ENCODE assay signal across 26 cellular contexts in the genomic region with DNA sequence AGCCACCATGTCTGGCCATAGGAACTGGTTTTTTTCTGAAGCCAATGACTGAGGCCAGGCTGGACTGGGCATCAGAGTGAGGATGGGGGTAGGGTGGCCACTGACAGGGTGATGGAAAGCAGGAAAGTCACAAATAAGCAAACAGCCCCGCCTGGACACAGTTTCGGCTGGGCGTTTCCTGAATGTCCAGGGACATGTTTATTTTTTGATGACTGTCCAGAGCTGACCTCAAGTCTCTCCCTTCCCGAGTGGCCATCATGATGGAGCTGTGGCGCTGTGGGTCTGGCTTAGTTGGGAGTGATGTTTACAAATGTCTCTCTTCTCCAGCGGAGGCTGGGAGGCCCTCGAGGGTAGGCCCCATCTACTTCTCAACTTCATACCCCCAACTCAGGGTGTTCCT. TPM values are rescaled to one million over a fixed set of nuclear protein-coding genes. Genes with fewer than 3 reads are reported as not detected.
DNase-seq lines count a peak whose midpoint lies in the region; ATAC-seq, FAIRE-seq and TF ChIP-seq lines count a peak whose summit lies in the region.
"Had no signal": no experiment of that assay in that cellular context is flagged by ENCODE, and none has a peak within 500 bp of the region (broad histone marks: within the 10 kb centered on the region; RNA-seq: fewer than 3 reads in every experiment).

No MANE protein-coding gene starts in this region.

- H3K4me1 ChIP-seq in PC-3 (ENCODE audit: insufficient read depth, low read length) (peaks cover 11% of the 10 kb centered on the region), pancreas (no peaks in the 10 kb centered on the region)
- H3K4me1 ChIP-seq: BE2C, gastrocnemius medialis, psoas muscle had no signal

- DNase-seq in EH (ENCODE audit: low read depth) (peak; percentile 41), PC-3 (peak; percentile 81), kidney tubule cell (ENCODE audit: low spot score) (peak; percentile 22), pancreas (peak in 1 of 6 donors; percentile 36), T-cell (no peak)
- no peak for DNase-seq in stimulated activated CD4-positive, alpha-beta T cell treated with anti-CD3 and anti-CD28 coated beads, Interleukin-2, amount 100 ng/mL, for 48 hours
- DNase-seq: activated CD4-positive, alpha-beta memory T cell treated with anti-CD3 and anti-CD28 coated beads, Interleukin-2, amount 10 ng/mL, durations not matched to agents 7 days and 5 days; activated gamma-delta T cell treated with Interleukin-2 at 50 U/mL for 16 hours; activated T-cell treated with anti-CD3 and anti-CD28 coated beads for 4 hours; BE2C; brain microvascular endothelial cell; effector memory CD8-positive, alpha-beta T cell; gastrocnemius medialis; MM.1S; NCI-H1436 treated with DMSO at 0.1 percent for 48 hours; NCI-H510A treated with DMSO at 0.1 percent for 48 hours; psoas muscle; small intestine; stimulated activated naive CD4-positive, alpha-beta T cell; T1000 had no signal

- 34 to 42% methylated on average over 7 of the region's 7 CpGs for WGBS in pancreas, 2 donors

- H3K4me2 ChIP-seq in PC-3 (ENCODE audit: low read length), result 0 out of 2 replicates have a peak overlapping the region, but pooled peaks have one; percentile 0

- no peaks in the 10 kb centered on the region for H3K27me3 ChIP-seq in PC-3 (ENCODE audit: low read length)
- no peaks in the 10 kb centered on the region for H3K27me3 ChIP-seq in pancreas
- H3K27me3 ChIP-seq: BE2C, brain microvascular endothelial cell, esophagus muscularis mucosa had no signal

- H3K9me3 ChIP-seq in PC-3 (ENCODE audit: low read length) (no peaks in the 10 kb centered on the region), pancreas (no peaks in the 10 kb centered on the region)
- H3K9me3 ChIP-seq: BE2C, esophagus muscularis mucosa, gastrocnemius medialis, psoas muscle had no signal

- no peaks in the 10 kb centered on the region for H3K9me3 Mint-ChIP-seq in T-cell
- H3K9me3 Mint-ChIP-seq: activated CD4-positive, alpha-beta memory T cell treated with anti-CD3 and anti-CD28 coated beads, Interleukin-2, amount 10 ng/mL, durations not matched to agents 7 days and 5 days; effector memory CD8-positive, alpha-beta T cell had no signal

- CTCF ChIA-PET in PC-3 (lab: Charles Lee), result no interaction called here
- CTCF ChIA-PET in T-cell (lab: Charles Lee), result no interaction called here

- H3K27ac Mint-ChIP-seq in T-cell, result no peak overlapping the region
- H3K27ac Mint-ChIP-seq: activated CD4-positive, alpha-beta memory T cell treated with anti-CD3 and anti-CD28 coated beads, Interleukin-2, amount 10 ng/mL, durations not matched to agents 7 days and 5 days; effector memory CD8-positive, alpha-beta T cell; IgD-negative memory B cell; WTC11 had no signal

- FAIRE-seq in pancreas (lab: Jason Lieb, UNC), result no peak
- FAIRE-seq: colon, small intestine had no signal

- no peaks in the 10 kb centered on the region for H3K36me3 Mint-ChIP-seq in T-cell
- H3K36me3 Mint-ChIP-seq: IgD-negative memory B cell had no signal

- H3K36me3 ChIP-seq in PC-3 (ENCODE audit: low read depth, low read length), result no peaks in the 10 kb centered on the region
- H3K36me3 ChIP-seq in pancreas, result no peaks in the 10 kb centered on the region
- H3K36me3 ChIP-seq: BE2C, brain microvascular endothelial cell, esophagus muscularis mucosa, gastrocnemius medialis had no signal

- intact Hi-C loops in PC-3 (cut with micrococcal nuclease), result no loop called here
- intact Hi-C loops in pancreas (cut with DNase I), result no loop called here

- peak; percentile 93 for ATAC-seq in PC-3
- peak; percentile 32 to 73 (median 60) for ATAC-seq in pancreas
- ATAC-seq in T-cell (replicated peaks in 1 of 4), result no peak
- no peak for ATAC-seq in HG02610 (IDR thresholded peaks at IDR 0.05; ENCODE audit: unreplicated experiment)
- ATAC-seq: effector memory CD8-positive, alpha-beta T cell; gastrocnemius medialis; WTC11 had no signal

- H3K27me3 Mint-ChIP-seq in T-cell, result peaks cover 5 to 15% of the 10 kb centered on the region in 2 donors

- H3K79me2 ChIP-seq in PC-3 (ENCODE audit: low read length), result no peaks in the 10 kb centered on the region

- 0 out of 2 replicates have a peak, but pooled peaks have one; percentile 17 for TF ChIP-seq CTCF in PC-3 (conservative IDR thresholded peaks at IDR 0.05; ENCODE audit: low read depth, low read length)
- no peak for TF ChIP-seq CTCF in pancreas (IDR thresholded peaks at IDR 0.05)

- no peaks in the 10 kb centered on the region for H3K4me1 Mint-ChIP-seq in T-cell
- H3K4me1 Mint-ChIP-seq: activated CD4-positive, alpha-beta memory T cell treated with anti-CD3 and anti-CD28 coated beads, Interleukin-2, amount 10 ng/mL, durations not matched to agents 7 days and 5 days; IgD-negative memory B cell had no signal

- H3K4me3 Mint-ChIP-seq in T-cell, result no peak overlapping the region
- H3K4me3 Mint-ChIP-seq: activated CD4-positive, alpha-beta memory T cell treated with anti-CD3 and anti-CD28 coated beads, Interleukin-2, amount 10 ng/mL, durations not matched to agents 7 days and 5 days; effector memory CD8-positive, alpha-beta T cell; WTC11 had no signal

- H3K9ac ChIP-seq in PC-3 (ENCODE audit: low read length), result no peak overlapping the region

- no peaks in the 10 kb centered on the region for H4K20me1 ChIP-seq in PC-3 (ENCODE audit: low read length)

- H3K4me3 ChIP-seq in PC-3 (ENCODE audit: low read length) (no peak overlapping the region), pancreas (no peak overlapping the region)
- H3K4me3 ChIP-seq: esophagus muscularis mucosa, gastrocnemius medialis, psoas muscle had no signal

- BruUV-seq in PC-3 (replicated peaks; lab: Mats Ljungman, UMichigan), result no TSS peak

- no peaks in the 10 kb centered on the region for H3F3A ChIP-seq in PC-3 (ENCODE audit: low read length, unreplicated experiment)

- POLR2A ChIA-PET in PC-3 (lab: Charles Lee; ENCODE audit: unreplicated experiment) (no interaction called here), T-cell (lab: Charles Lee) (no interaction called here)

- H2AFZ ChIP-seq in PC-3 (ENCODE audit: low read length), result peak overlapping the region; percentile 2; the same call in 1 of the 2 replicates

- no peaks in the 10 kb centered on the region for H3K9me2 ChIP-seq in PC-3 (replicated peaks; ENCODE audit: low read length)

- H3K27ac ChIP-seq in PC-3 (ENCODE audit: low read length) (no peak overlapping the region), pancreas (no peak overlapping the region)
- H3K27ac ChIP-seq: brain microvascular endothelial cell, gastrocnemius medialis, psoas muscle, RWPE1 had no signal

RNA-seq across cellular contexts. Expression of gene COMTD1, which starts 37.1 kb away (rescaled TPM):
- total RNA-seq in PC-3 (2014; rRNA removed), result 183 and 214 TPM in 2 replicates
- 10 to 100 TPM; 54.1 to 99.4 (median 64.0) TPM for total RNA-seq in pancreas
- 100 to 1,000 TPM; 153 to 318 TPM for polyA plus RNA-seq in pancreas
- 10 to 100 TPM; 11.2 to 39.0 (median 33.8) TPM for total RNA-seq in T-cell

Comparison
In these comparisons a context has a peak if more than half of its experiments do, and no peak if none do; other contexts are left out.
1. DNase-seq: peak in EH (single experiment), PC-3 (single experiment) and kidney tubule cell (single experiment); none in T-cell (0 of 34) and stimulated activated CD4-positive, alpha-beta T cell treated with anti-CD3 and anti-CD28 coated beads, Interleukin-2, amount 100 ng/mL, for 48 hours (0 of 2).
2. ATAC-seq: peak in PC-3 (single experiment) and pancreas (4 of 4); none in T-cell (0 of 4) and HG02610 (single experiment).